ENCODE assay signal across 14 cellular contexts in genomic region chr5:167934561-167934971, GRCh38.
DNase-seq lines count a peak whose midpoint lies in the region; ATAC-seq, FAIRE-seq and TF ChIP-seq lines count a peak whose summit lies in the region.
"Had no signal": no experiment of that assay in that cellular context is flagged by ENCODE, and none has a peak within 500 bp of the region (broad histone marks: within the 10 kb centered on the region; RNA-seq: fewer than 3 reads in every experiment).

No MANE protein-coding gene starts in this region.

- H3K27me3 ChIP-seq in right cardiac atrium (ENCODE audit: control insufficient read depth, insufficient read depth) (no peaks in the 10 kb centered on the region), smooth muscle cell (ENCODE audit: low read depth) (no peaks in the 10 kb centered on the region), esophagus muscularis mucosa (no peaks in the 10 kb centered on the region)
- H3K27me3 ChIP-seq: ovary had no signal

- FAIRE-seq in GM12892 (lab: Jason Lieb, UNC) = no peak

- peak overlapping the region; percentile 71 for H3K4me2 ChIP-seq in smooth muscle cell

- TF ChIP-seq CTCF in smooth muscle cell (IDR thresholded peaks at IDR 0.05; ENCODE audit: borderline replicate concordance, insufficient read depth, poor library complexity, severe bottlenecking) = no peak
- TF ChIP-seq CTCF in esophagus muscularis mucosa (IDR thresholded peaks at IDR 0.05) = no peak

- TF ChIP-seq EP300 in esophagus muscularis mucosa (IDR thresholded peaks at IDR 0.05) = no peak

- peak overlapping the region; percentile 29 for H3K9ac ChIP-seq in smooth muscle cell (ENCODE audit: low read depth)

- no peak overlapping the region for H2AFZ ChIP-seq in smooth muscle cell (ENCODE audit: low read depth)

- peak overlapping the region; percentile 59 for H3K4me3 ChIP-seq in right cardiac atrium (ENCODE audit: low read length)
- no peak overlapping the region for H3K4me3 ChIP-seq in smooth muscle cell
- no peak overlapping the region for H3K4me3 ChIP-seq in esophagus muscularis mucosa
- H3K4me3 ChIP-seq: ovary had no signal

- no peaks in the 10 kb centered on the region for H3F3A ChIP-seq in smooth muscle cell (ENCODE audit: low read depth)

- ATAC-seq in right cardiac atrium (peak; percentile 91 to 92), HG02678 (IDR thresholded peaks at IDR 0.05; ENCODE audit: unreplicated experiment) (no peak)

- no peaks in the 10 kb centered on the region for H3K9me3 ChIP-seq in right cardiac atrium (ENCODE audit: control insufficient read depth, low read length)
- no peaks in the 10 kb centered on the region for H3K9me3 ChIP-seq in smooth muscle cell (replicated peaks; ENCODE audit: low read depth)
- no peaks in the 10 kb centered on the region for H3K9me3 ChIP-seq in esophagus muscularis mucosa
- H3K9me3 ChIP-seq: ovary had no signal

- no peaks in the 10 kb centered on the region for H3K79me2 ChIP-seq in smooth muscle cell (ENCODE audit: low read depth)

- DNase-seq in LHCN-M2 (ENCODE audit: low read depth) (peak; percentile 24), right cardiac atrium (peak; percentile 59 to 87 (median 84)), smooth muscle cell (lab: John Stamatoyannopoulos, UW; ENCODE audit: unreplicated experiment) (no peak), esophagus muscularis mucosa (ENCODE audit: extremely low spot score) (no peak), GM12892 (ENCODE audit: insufficient read length) (no peak)
- DNase-seq: activated B cell treated with CpG ODN at 0.5 μM for 24 hours; CD4-positive, CD25-positive, alpha-beta regulatory T cell; GF-D8; NCI-H187; ovary; stimulated activated CD4-positive, alpha-beta T cell treated with anti-CD3 and anti-CD28 coated beads, Interleukin-4, amount 100 ng/mL, for 1 hour; stimulated activated naive CD4-positive, alpha-beta T cell had no signal

- WGBS in right cardiac atrium = 35% methylated on average over 15 of the region's 15 CpGs
- WGBS in smooth muscle cell (ENCODE audit: low lambda C conversion rate) = 38% methylated on average over 15 of the region's 15 CpGs
- 80% methylated on average over 15 of the region's 15 CpGs for WGBS in esophagus muscularis mucosa

- intact Hi-C loops in right cardiac atrium (cut with DNase I) = no loop called here
- intact Hi-C loops in esophagus muscularis mucosa (cut with DNase I) = no loop called here

- H3K36me3 ChIP-seq in smooth muscle cell (ENCODE audit: low read depth) (no peaks in the 10 kb centered on the region), esophagus muscularis mucosa (no peaks in the 10 kb centered on the region)
- H3K36me3 ChIP-seq: ovary had no signal

- H3K27ac ChIP-seq in cingulate gyrus (ENCODE audit: low read depth, low read length) (peak overlapping the region; percentile 32), right cardiac atrium (ENCODE audit: low read length) (peak overlapping the region; percentile 26), smooth muscle cell (ENCODE audit: low read depth) (peak overlapping the region; percentile 53), esophagus muscularis mucosa (replicated peaks in 1 of 4) (no peak overlapping the region)
- H3K27ac ChIP-seq: ovary had no signal

- TF ChIP-seq POLR2A in esophagus muscularis mucosa (IDR thresholded peaks at IDR 0.05; ENCODE audit: low read depth) (no peak), GM12892 (IDR thresholded peaks at IDR 0.05; ENCODE audit: low read depth, low read length) (no peak)

- no peaks in the 10 kb centered on the region for H3K4me1 ChIP-seq in right cardiac atrium (ENCODE audit: control insufficient read depth, insufficient read depth, low read length)
- H3K4me1 ChIP-seq in smooth muscle cell (ENCODE audit: low read depth) = peaks cover 3% of the 10 kb centered on the region
- H3K4me1 ChIP-seq in esophagus muscularis mucosa = no peaks in the 10 kb centered on the region

- H4K20me1 ChIP-seq in smooth muscle cell (ENCODE audit: low read depth) = no peaks in the 10 kb centered on the region

Comparison
In these comparisons a context has a peak if more than half of its experiments do, and no peak if none do; other contexts are left out.
1. DNase-seq: peak in LHCN-M2 (single experiment) and right cardiac atrium (3 of 3); none in smooth muscle cell (single experiment), esophagus muscularis mucosa (single experiment) and GM12892 (single experiment).
2. H3K27ac ChIP-seq: peak in cingulate gyrus (single experiment), right cardiac atrium (single experiment) and smooth muscle cell (single experiment); none in esophagus muscularis mucosa (0 of 4).